Comparison of ENCODE assay signal across 11 cellular contexts in the genomic region with DNA sequence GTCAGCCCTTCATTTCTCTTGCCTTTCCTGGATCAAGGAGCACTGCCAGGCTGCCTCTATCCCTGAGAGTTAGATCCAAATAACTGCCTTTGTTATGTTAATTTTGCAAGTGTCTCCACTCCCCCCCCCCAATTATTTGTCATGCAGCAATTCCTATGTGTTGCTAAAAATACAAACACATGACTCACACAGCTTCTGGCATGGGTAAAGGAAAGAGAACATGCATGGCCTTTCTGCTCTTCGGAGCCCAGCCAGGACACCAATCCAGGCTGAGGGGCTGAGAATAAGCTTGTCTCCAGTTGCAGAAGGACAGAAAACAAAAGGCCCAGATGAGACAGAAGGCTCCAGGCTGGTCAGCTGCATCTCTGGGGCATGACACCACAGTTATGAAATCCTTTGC.
DNase-seq lines count a peak whose midpoint lies in the region; ATAC-seq and TF ChIP-seq lines count a peak whose summit lies in the region.
"Had no signal": no experiment of that assay in that cellular context is flagged by ENCODE, and none has a peak within 500 bp of the region (broad histone marks: within the 10 kb centered on the region; RNA-seq: fewer than 3 reads in every experiment).

No MANE protein-coding gene starts in this region.

- H3K4me3 ChIP-seq in ACC112 (ENCODE audit: low read depth, low read length) (no peak overlapping the region), esophagus muscularis mucosa (no peak overlapping the region), Peyer's patch (no peak overlapping the region)
- H3K4me3 ChIP-seq: thyroid gland had no signal

- H3K27ac ChIP-seq in ACC112 (ENCODE audit: low read depth, low read length): peak overlapping the region; percentile 28; the same call in 1 of the 2 replicates
- H3K27ac ChIP-seq in esophagus muscularis mucosa (replicated peaks in 1 of 4): peak overlapping the region; percentile 51 to 65 (median 57)
- no peak overlapping the region for H3K27ac ChIP-seq in Peyer's patch

- H3K27me3 ChIP-seq in ACC112 (ENCODE audit: insufficient read depth, low read length) (peaks cover 3% of the 10 kb centered on the region; the same call in 1 of the 2 replicates), esophagus muscularis mucosa (no peaks in the 10 kb centered on the region), Peyer's patch (no peaks in the 10 kb centered on the region)
- H3K27me3 ChIP-seq: thyroid gland had no signal

- H3K36me3 Mint-ChIP-seq in CD14-positive monocyte: no peaks in the 10 kb centered on the region

- peaks cover 0 to 4% (median 0%) of the 10 kb centered on the region in 7 donors for H3K9me3 Mint-ChIP-seq in CD14-positive monocyte
- H3K9me3 Mint-ChIP-seq: nephron had no signal

- no peak overlapping the region for H3K27ac Mint-ChIP-seq in CD14-positive monocyte
- H3K27ac Mint-ChIP-seq: B cell, nephron had no signal

- no peak overlapping the region for H2AFZ ChIP-seq in ACC112 (ENCODE audit: low read length, unreplicated experiment)

- no peak overlapping the region for H3K4me3 Mint-ChIP-seq in CD14-positive monocyte
- H3K4me3 Mint-ChIP-seq: B cell, nephron had no signal

- no peaks in the 10 kb centered on the region for H3K79me2 ChIP-seq in ACC112 (ENCODE audit: control insufficient read depth, insufficient read depth, low read length, unreplicated experiment)

- DNase-seq in NCI-H2196 (lab: John Stamatoyannopoulos, UW; ENCODE audit: unreplicated experiment) (peak; percentile 44), esophagus muscularis mucosa (ENCODE audit: extremely low spot score) (no peak), mucosa of gallbladder (ENCODE audit: low spot score) (peak; percentile 33), CD14-positive monocyte (ENCODE audit: low spot score) (no peak), NOMO-1 treated with DMSO at 0.1 percent for 48 hours (lab: John Stamatoyannopoulos, UW; ENCODE audit: unreplicated experiment) (no peak), Peyer's patch (no peak)

- H3K9me3 ChIP-seq in esophagus muscularis mucosa (no peaks in the 10 kb centered on the region), Peyer's patch (no peaks in the 10 kb centered on the region)
- H3K9me3 ChIP-seq: thyroid gland had no signal

- H3K27me3 Mint-ChIP-seq in CD14-positive monocyte (ENCODE audit: low read depth in 3 of 3): peaks cover 0 to 8% (median 3%) of the 10 kb centered on the region in 3 donors

- ATAC-seq in HG03159 (IDR thresholded peaks at IDR 0.05; ENCODE audit: unreplicated experiment): no peak

- TF ChIP-seq POLR2A in esophagus muscularis mucosa (IDR thresholded peaks at IDR 0.05; ENCODE audit: low read depth): no peak
- TF ChIP-seq POLR2A in Peyer's patch (IDR thresholded peaks at IDR 0.05): no peak

- H3K4me1 ChIP-seq in ACC112 (ENCODE audit: control insufficient read depth, insufficient read depth, low read length, unreplicated experiment) (peaks cover 19% of the 10 kb centered on the region), esophagus muscularis mucosa (peaks cover 18 to 23% (median 19%) of the 10 kb centered on the region in 4 donors), Peyer's patch (no peaks in the 10 kb centered on the region)

- intact Hi-C loops in esophagus muscularis mucosa (cut with DNase I): no loop called here
- intact Hi-C loops in CD14-positive monocyte (cut with micrococcal nuclease): no loop called here

- TF ChIP-seq CTCF in esophagus muscularis mucosa (IDR thresholded peaks at IDR 0.05) (no peak), CD14-positive monocyte (IDR thresholded peaks at IDR 0.05) (no peak), Peyer's patch (IDR thresholded peaks at IDR 0.05) (no peak)

- no peak for TF ChIP-seq EP300 in esophagus muscularis mucosa (IDR thresholded peaks at IDR 0.05)

- WGBS in esophagus muscularis mucosa: 50% methylated on average over 1 of the region's 1 CpG

- H3K36me3 ChIP-seq in ACC112 (ENCODE audit: insufficient read depth, low read length) (no peaks in the 10 kb centered on the region), esophagus muscularis mucosa (no peaks in the 10 kb centered on the region), Peyer's patch (no peaks in the 10 kb centered on the region)
- H3K36me3 ChIP-seq: thyroid gland had no signal

- H3K4me1 Mint-ChIP-seq in CD14-positive monocyte: no peaks in the 10 kb centered on the region
- H3K4me1 Mint-ChIP-seq: B cell had no signal

Comparison
In these comparisons a context has a peak if more than half of its experiments do, and no peak if none do; other contexts are left out.
1. H3K27ac ChIP-seq: peak in ACC112 (single experiment) and esophagus muscularis mucosa (4 of 4); none in Peyer's patch (0 of 4).
2. DNase-seq: peak in NCI-H2196 (single experiment) and mucosa of gallbladder (single experiment); none in esophagus muscularis mucosa (single experiment), CD14-positive monocyte (single experiment), NOMO-1 treated with DMSO at 0.1 percent for 48 hours (single experiment) and Peyer's patch (0 of 3).